10 cellular contexts compared by ENCODE assay signal in genomic region chr14:63656194-63656593, GRCh38.
"Had no signal": no experiment of that assay in that cellular context is flagged by ENCODE, and none has a peak within 500 bp of the region (broad histone marks: within the 10 kb centered on the region; RNA-seq: fewer than 3 reads in every experiment).

No MANE protein-coding gene starts in this region.

- DNase-seq: activated CD4-positive, alpha-beta T cell treated with anti-CD3 and anti-CD28 coated beads, Interleukin-2, amount 50 U/mL, for 4 hours; activated effector memory CD4-positive, alpha-beta T cell treated with Interleukin-2 at 50 U/mL for 16 hours; activated T-cell treated with anti-CD3 and anti-CD28 coated beads, Interleukin-2, amount 50 U/mL, for 1 hour; amniotic stem cell; effector memory CD8-positive, alpha-beta T cell; stimulated activated CD4-positive, alpha-beta T cell treated with anti-CD3 and anti-CD28 coated beads, Interleukin-12 subunit alpha, Interleukin-12 subunit beta, amount 100 ng/mL, for 4 hours; stimulated activated naive CD8-positive, alpha-beta T cell treated with anti-CD3 and anti-CD28 coated beads, Interleukin-15, Interleukin-2, amounts not matched to agents 100 U/mL and 50 U/mL, for 24 hours had no signal

- ATAC-seq: activated CD4-positive, CD25-positive, alpha-beta regulatory T cell treated with anti-CD3 and anti-CD28 coated beads, Interleukin-2, amount 50 U/mL, for 24 hours; effector memory CD8-positive, alpha-beta T cell; gastroesophageal sphincter; stimulated activated naive CD8-positive, alpha-beta T cell treated with anti-CD3 and anti-CD28 coated beads, Interleukin-15, Interleukin-2, amounts not matched to agents 100 U/mL and 50 U/mL, for 24 hours had no signal

- FAIRE-seq: urothelium cell line had no signal

- H3K9me3 ChIP-seq: gastroesophageal sphincter had no signal

- H3K4me1 ChIP-seq: gastroesophageal sphincter had no signal

- H3K4me3 ChIP-seq: gastroesophageal sphincter had no signal

- H3K27ac ChIP-seq: gastroesophageal sphincter had no signal

- H3K27me3 ChIP-seq: gastroesophageal sphincter had no signal
